3 cellular contexts compared by ENCODE assay signal in the genomic region with DNA sequence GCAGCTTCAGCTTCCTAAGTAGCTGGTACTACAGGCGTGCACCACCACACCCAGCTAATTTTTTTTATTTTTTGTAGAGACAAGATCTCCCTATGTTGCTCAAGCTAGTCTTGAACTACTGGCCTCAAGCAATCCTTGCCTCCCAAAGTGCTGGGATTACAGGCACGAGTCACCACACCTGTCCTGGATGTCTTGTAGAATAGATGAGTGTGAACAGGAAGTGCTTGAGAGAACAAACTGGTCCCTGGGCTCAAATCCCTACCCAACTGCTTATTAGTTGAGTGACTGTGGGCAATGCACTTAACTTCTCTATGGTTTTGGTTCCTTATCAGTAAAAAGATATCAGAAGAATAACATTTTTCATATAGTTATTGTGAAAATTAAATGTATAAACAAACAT.
"Had no signal": no experiment of that assay in that cellular context is flagged by ENCODE, and none has a peak within 500 bp of the region (broad histone marks: within the 10 kb centered on the region; RNA-seq: fewer than 3 reads in every experiment).

No MANE protein-coding gene starts in this region.

- H3K4me3 ChIP-seq: GM12878 had no signal

- DNase-seq: GDM1, GF-D8 had no signal

- ATAC-seq: GM12878 had no signal
